In the genomic region with DNA sequence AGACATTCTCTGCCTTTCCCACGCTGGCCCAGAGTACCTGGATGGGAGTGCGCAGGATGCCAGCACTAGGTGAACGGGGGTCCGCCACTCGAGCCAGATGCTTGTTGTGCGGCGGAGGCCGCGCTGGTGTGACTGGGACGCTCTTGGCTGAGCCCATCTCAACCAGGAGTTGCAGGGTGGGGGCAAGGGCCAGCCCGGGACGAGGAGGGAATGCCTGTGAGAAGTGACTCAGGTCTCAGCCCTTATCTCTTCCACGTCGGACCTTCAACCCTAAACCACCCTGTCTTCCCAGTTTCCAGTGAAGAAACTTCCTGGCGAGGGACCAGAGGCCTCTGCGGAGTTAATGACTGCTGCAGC, we compare ENCODE assay signal across 8 cellular contexts. TPM values are rescaled to one million over a fixed set of nuclear protein-coding genes. Genes with fewer than 3 reads are reported as not detected.
A peak's percentile ranks its signal among the peaks of the same experiment; 100 is the strongest.
DNase-seq lines count a peak whose midpoint lies in the region; ATAC-seq and TF ChIP-seq lines count a peak whose summit lies in the region.

No MANE protein-coding gene starts in this region.

- POLR2A ChIA-PET in PC-9 (lab: Charles Lee; ENCODE audit: unreplicated experiment), result interaction anchor here (0.6 to 3.1 kb wide), 7 partner anchors 18 to 760 kb away, joined by 3 to 31 read pairs (median 8); a partner anchor contains a TSS

- H3K79me2 ChIP-seq in DND-41 (ENCODE audit: insufficient read depth, low read length), result peaks cover 57% of the 10 kb centered on the region
- H3K79me2 ChIP-seq in PC-9 (ENCODE audit: low read depth), result peaks cover 47% of the 10 kb centered on the region

- no peak for DNase-seq in DND-41
- DNase-seq in PC-9, result no peak
- no peak for DNase-seq in epithelial cell of esophagus (ENCODE audit: low read depth)
- no peak for DNase-seq in osteocyte (ENCODE audit: extremely low spot score, unreplicated experiment)
- no peak for DNase-seq in NCI-H510A treated with DMSO at 0.1 percent for 48 hours (lab: John Stamatoyannopoulos, UW)
- no peak for DNase-seq in activated effector memory CD4-positive, alpha-beta T cell treated with Interleukin-2 at 50 U/mL for 16 hours

- CTCF ChIA-PET in PC-9 (lab: Charles Lee), result interaction anchor here (0.6 to 1.5 kb wide), 3 partner anchors 85 to 168 kb away, joined by 3 to 17 read pairs (median 4); a partner anchor contains a TSS

- intact Hi-C loops in PC-9 (cut with micrococcal nuclease; ENCODE audit: unreplicated experiment), result loop anchor here (1.0 to 5.0 kb wide), 5 partner anchors 23 to 283 kb away; a partner anchor contains a TSS

- H3K9me3 ChIP-seq in DND-41 (ENCODE audit: insufficient read depth, low read length, severe bottlenecking) (no peaks in the 10 kb centered on the region), PC-9 (ENCODE audit: insufficient read depth, low read depth) (no peaks in the 10 kb centered on the region)

- H3K9ac ChIP-seq in DND-41 (ENCODE audit: low read depth, low read length), result peak overlapping the region; percentile 81

- peaks cover 36% of the 10 kb centered on the region; the same call in 1 of the 2 replicates for H3F3A ChIP-seq in PC-9 (ENCODE audit: insufficient read depth, low read depth)

- no peaks in the 10 kb centered on the region for H3K9me2 ChIP-seq in PC-9 (ENCODE audit: insufficient read depth)

- peaks cover 16% of the 10 kb centered on the region for H3K36me3 Mint-ChIP-seq in osteocyte (ENCODE audit: unreplicated experiment)

- H3K4me3 Mint-ChIP-seq in osteocyte (ENCODE audit: unreplicated experiment), result peak overlapping the region; percentile 97

- ATAC-seq in DND-41 (ENCODE audit: insufficient read depth, low read depth), result no peak
- ATAC-seq in GM21737 (IDR thresholded peaks at IDR 0.05; ENCODE audit: unreplicated experiment), result no peak
- ATAC-seq in HG02678 (IDR thresholded peaks at IDR 0.05; ENCODE audit: unreplicated experiment), result no peak

- H3K4me3 ChIP-seq in DND-41 (ENCODE audit: low read depth in 1 of 2, low read length in 2 of 2) (peak overlapping the region; percentile 73 to 87), PC-9 (peak overlapping the region; percentile 83), epithelial cell of esophagus (ENCODE audit: low read length) (peak overlapping the region; percentile 97)

- H3K27me3 ChIP-seq in DND-41 (ENCODE audit: insufficient read depth, low read length, poor library complexity), result no peaks in the 10 kb centered on the region
- no peaks in the 10 kb centered on the region for H3K27me3 ChIP-seq in PC-9 (ENCODE audit: insufficient read depth, low read depth)

- H2AFZ ChIP-seq in DND-41 (ENCODE audit: low read depth, low read length) (peak overlapping the region; percentile 51), PC-9 (peak overlapping the region; percentile 82)

- H3K36me3 ChIP-seq in DND-41 (ENCODE audit: insufficient read depth, low read length) (peaks cover 64% of the 10 kb centered on the region), PC-9 (ENCODE audit: low read depth) (peaks cover 6% of the 10 kb centered on the region)

- peaks cover 34% of the 10 kb centered on the region for H3K4me1 Mint-ChIP-seq in osteocyte (ENCODE audit: unreplicated experiment)

- TF ChIP-seq CTCF in DND-41 (IDR thresholded peaks at IDR 0.05; ENCODE audit: borderline replicate concordance, extremely low read depth, low read length, poor library complexity, severe bottlenecking) (no peak), PC-9 (conservative IDR thresholded peaks at IDR 0.05) (no peak), epithelial cell of esophagus (IDR thresholded peaks at IDR 0.05; ENCODE audit: insufficient read depth, low read depth, low read length, missing control alignments) (no peak), osteocyte (IDR thresholded peaks at IDR 0.05) (no peak)

- peak overlapping the region; percentile 99 for H3K27ac Mint-ChIP-seq in osteocyte (ENCODE audit: unreplicated experiment)

- H3K27ac ChIP-seq in DND-41 (ENCODE audit: low read length) (peak overlapping the region; percentile 99), PC-9 (no peak overlapping the region)

- BruUV-seq in PC-9 (replicated peaks; lab: Mats Ljungman, UMichigan), result TSS peak; percentile 54

- H3K4me2 ChIP-seq in DND-41 (ENCODE audit: insufficient read depth, low read length), result peak overlapping the region; percentile 95
- H3K4me2 ChIP-seq in PC-9, result peak overlapping the region; percentile 86

- peaks cover 29% of the 10 kb centered on the region for H4K20me1 ChIP-seq in DND-41 (ENCODE audit: insufficient read depth, low read length)
- H4K20me1 ChIP-seq in PC-9 (ENCODE audit: insufficient read depth), result peaks cover 10% of the 10 kb centered on the region; the same call in 1 of the 2 replicates

- no peaks in the 10 kb centered on the region for H3K9me3 Mint-ChIP-seq in osteocyte (ENCODE audit: unreplicated experiment)

- peaks cover 37% of the 10 kb centered on the region for H3K4me1 ChIP-seq in DND-41 (ENCODE audit: insufficient read depth, low read length)
- peaks cover 25% of the 10 kb centered on the region for H3K4me1 ChIP-seq in PC-9 (replicated peaks; ENCODE audit: insufficient read depth)

- no peaks in the 10 kb centered on the region for H3K27me3 Mint-ChIP-seq in osteocyte (ENCODE audit: unreplicated experiment)

RNA-seq across cellular contexts. Expression of a gene that starts 0.3 kb away (rescaled TPM):
- 104 and 125 TPM in 2 replicates for total RNA-seq in PC-9 (2021)
- total RNA-seq in osteocyte, result 8.0 and 9.2 TPM in 2 replicates

RNA-seq across cellular contexts. Expression of a gene that starts 1.2 kb away (rescaled TPM):
- total RNA-seq in PC-9 (2021) (267 and 308 TPM in 2 replicates), osteocyte (113 and 114 TPM in 2 replicates)

RNA-seq across cellular contexts. Expression of a gene that starts 10.0 kb away (rescaled TPM):
- total RNA-seq in PC-9 (2021) (not detected in 2 replicates), osteocyte (8.3 and 10.6 TPM in 2 replicates)

RNA-seq across cellular contexts. Expression of a gene that starts 16.6 kb away (rescaled TPM):
- total RNA-seq in PC-9 (2021), result 1,080 and 1,199 TPM in 2 replicates
- total RNA-seq in osteocyte, result 408 and 415 TPM in 2 replicates

RNA-seq across cellular contexts. Expression of a gene that starts 22.3 kb away (rescaled TPM):
- total RNA-seq in PC-9 (2021), result 28.9 and 30.1 TPM in 2 replicates
- total RNA-seq in osteocyte, result 9.2 and 11.5 TPM in 2 replicates

Comparison
In these comparisons a context has a peak if more than half of its experiments do, and no peak if none do; other contexts are left out.
1. RNA of a gene that starts 0.3 kb away (total RNA-seq): 104 to 125 TPM in PC-9; 8.0 to 9.2 TPM in osteocyte; every median in the first group is over 10 times any median in the second.
2. Peak in every context shown above with its lines, with median percentiles within 50 percentile points of each other: H3K4me3 ChIP-seq.